ENCODE assay signal across 8 cellular contexts in genomic region chr4:142846105-142846728, GRCh38. TPM values are rescaled to one million over a fixed set of nuclear protein-coding genes. Genes with fewer than 3 reads are reported as not detected.
DNase-seq lines count a peak whose midpoint lies in the region; ATAC-seq and TF ChIP-seq lines count a peak whose summit lies in the region.

TSS of gene INPP4B (minus strand) at chr4:142846301.

- 1% methylated on average over 38 of the region's 56 CpGs for WGBS in hepatocyte (ENCODE audit: low lambda C conversion rate, missing lambda C conversion rate)

- peak; percentile 77 for DNase-seq in D341Med (ENCODE audit: low spot score)
- peak; percentile 3 to 81 (median 22) for DNase-seq in T-helper 2 cell
- peak; percentile 83 for DNase-seq in astrocyte of the hippocampus (ENCODE audit: low read depth, low spot score)
- peak; percentile 72 for DNase-seq in hepatocyte (ENCODE audit: low spot score)
- DNase-seq in putamen (ENCODE audit: low spot score), result peak; percentile 79
- DNase-seq in NOMO-1 treated with dmso at 0.1 percent for 144 hours (lab: John Stamatoyannopoulos, UW; ENCODE audit: unreplicated experiment), result no peak

- no peaks in the 10 kb centered on the region for H3K9me3 ChIP-seq in hepatocyte (ENCODE audit: low read depth)

- H3K79me2 ChIP-seq in hepatocyte, result no peaks in the 10 kb centered on the region

- peak within 1 kb of the TSS; percentile 100 for H3K4me2 ChIP-seq in hepatocyte

- no peak for TF ChIP-seq CTCF in hepatocyte (IDR thresholded peaks at IDR 0.05; ENCODE audit: poor library complexity)

- ATAC-seq in HG03342 (IDR thresholded peaks at IDR 0.05; ENCODE audit: unreplicated experiment) (peak; percentile 36), HG03135 (IDR thresholded peaks at IDR 0.05; ENCODE audit: unreplicated experiment) (no peak)

- no peaks in the 10 kb centered on the region for H3K36me3 ChIP-seq in hepatocyte (replicated peaks; ENCODE audit: insufficient read depth, low read depth)

- no peaks in the 10 kb centered on the region for H3K4me1 ChIP-seq in hepatocyte (ENCODE audit: insufficient read depth)

- H3K9me2 ChIP-seq in hepatocyte (replicated peaks; ENCODE audit: insufficient read depth), result no peaks in the 10 kb centered on the region

- H3K27ac ChIP-seq in hepatocyte, result no peak within 1 kb of the TSS

- H4K20me1 ChIP-seq in hepatocyte (ENCODE audit: insufficient read depth, poor library complexity, severe bottlenecking), result no peaks in the 10 kb centered on the region

- H2AFZ ChIP-seq in hepatocyte, result peak within 1 kb of the TSS; percentile 93

- H3K4me3 ChIP-seq in hepatocyte, result peak within 1 kb of the TSS; percentile 65

- H3K27me3 ChIP-seq in hepatocyte, result peaks cover 62% of the 10 kb centered on the region

RNA-seq across cellular contexts. Expression of gene INPP4B, which starts in this region (rescaled TPM):
- 7.1 and 8.6 TPM in 2 replicates for total RNA-seq in hepatocyte
- 4.2 and 5.3 TPM in 2 replicates for polyA plus RNA-seq in hepatocyte
